27 cellular contexts compared by ENCODE assay signal in genomic region chr6:133827766-133828165, GRCh38.
"Had no signal": no experiment of that assay in that cellular context is flagged by ENCODE, and none has a peak within 500 bp of the region (broad histone marks: within the 10 kb centered on the region; RNA-seq: fewer than 3 reads in every experiment).

No MANE protein-coding gene starts in this region.

- H3K27ac Mint-ChIP-seq: effector memory CD8-positive, alpha-beta T cell; mesothelial cell of epicardium; naive B cell; natural killer cell treated with Interleukin-12 subunit alpha and Interleukin-12 subunit beta and Interleukin-15 and Interleukin-18, amount 100 ng/mL, for 72 hours; neural progenitor cell; progenitor cell of endocrine pancreas; stimulated activated effector memory CD8-positive, alpha-beta T cell treated with anti-CD3 and anti-CD28 coated beads, Interleukin-12 subunit alpha, Interleukin-12 subunit beta, amount 100 ng/mL, for 72 hours had no signal

- DNase-seq: effector memory CD8-positive, alpha-beta T cell; erythroblast; esophagus squamous epithelium; foreskin melanocyte; glutamatergic neuron; heart right ventricle; hippocampal formation; left cardiac atrium; left lung; mesenchymal stem cell; mucosa of descending colon; naive B cell; right lobe of liver; stimulated activated CD4-positive, alpha-beta T cell treated with anti-CD3 and anti-CD28 coated beads, Interleukin-12 subunit alpha, Interleukin-12 subunit beta, amount 100 ng/mL, for 4 hours; stimulated activated CD4-positive, alpha-beta T cell treated with anti-CD3 and anti-CD28 coated beads, Interleukin-2, amount 100 ng/mL, for 24 hours; stimulated activated CD4-positive, alpha-beta T cell treated with anti-CD3 and anti-CD28 coated beads, Interleukin-4, amount 100 ng/mL, for 24 hours; stimulated activated naive CD4-positive, alpha-beta T cell treated with Interleukin-2 at 50 U/mL for 16 hours; stomach; thyroid gland; trophoblast cell had no signal

- H3K9me3 Mint-ChIP-seq: effector memory CD8-positive, alpha-beta T cell; natural killer cell treated with Interleukin-12 subunit alpha and Interleukin-12 subunit beta and Interleukin-15 and Interleukin-18, amount 100 ng/mL, for 72 hours; neural progenitor cell; stimulated activated effector memory CD8-positive, alpha-beta T cell treated with anti-CD3 and anti-CD28 coated beads, Interleukin-12 subunit alpha, Interleukin-12 subunit beta, amount 100 ng/mL, for 72 hours had no signal

- H3K4me3 Mint-ChIP-seq: effector memory CD8-positive, alpha-beta T cell; mesothelial cell of epicardium; naive B cell; natural killer cell treated with Interleukin-12 subunit alpha and Interleukin-12 subunit beta and Interleukin-15 and Interleukin-18, amount 100 ng/mL, for 72 hours; neural progenitor cell; stimulated activated effector memory CD8-positive, alpha-beta T cell treated with anti-CD3 and anti-CD28 coated beads, Interleukin-12 subunit alpha, Interleukin-12 subunit beta, amount 100 ng/mL, for 72 hours had no signal

- H3K4me1 Mint-ChIP-seq: naive B cell; neural progenitor cell; stimulated activated effector memory CD8-positive, alpha-beta T cell treated with anti-CD3 and anti-CD28 coated beads, Interleukin-12 subunit alpha, Interleukin-12 subunit beta, amount 100 ng/mL, for 72 hours had no signal

- H3K36me3 Mint-ChIP-seq: mesothelial cell of epicardium; naive B cell; natural killer cell treated with Interleukin-12 subunit alpha and Interleukin-12 subunit beta and Interleukin-15 and Interleukin-18, amount 100 ng/mL, for 72 hours; neural progenitor cell; stimulated activated effector memory CD8-positive, alpha-beta T cell treated with anti-CD3 and anti-CD28 coated beads, Interleukin-12 subunit alpha, Interleukin-12 subunit beta, amount 100 ng/mL, for 72 hours had no signal

- H3K27me3 Mint-ChIP-seq: progenitor cell of endocrine pancreas had no signal

- H3K4me3 ChIP-seq: coronary artery, esophagus squamous epithelium, heart right ventricle, left lung, mucosa of descending colon, neural progenitor cell, right lobe of liver, smooth muscle cell, stomach, thyroid gland had no signal
